18 cellular contexts compared by ENCODE assay signal in genomic region chr1:3430820-3431219, GRCh38. TPM values are rescaled to one million over a fixed set of nuclear protein-coding genes. Genes with fewer than 3 reads are reported as not detected.
A peak's percentile ranks its signal among the peaks of the same experiment; 100 is the strongest.
DNase-seq lines count a peak whose midpoint lies in the region; ATAC-seq and TF ChIP-seq lines count a peak whose summit lies in the region.
"Had no signal": no experiment of that assay in that cellular context is flagged by ENCODE, and none has a peak within 500 bp of the region (broad histone marks: within the 10 kb centered on the region; RNA-seq: fewer than 3 reads in every experiment).

No MANE protein-coding gene starts in this region.

- H3K4me1 ChIP-seq in HCT116 (ENCODE audit: control insufficient read depth in 1 of 2, insufficient read depth in 2 of 2, low read length in 2 of 2): no peaks in the 10 kb centered on the region
- H3K4me1 ChIP-seq in HEK293 (ENCODE audit: control insufficient read depth, insufficient read depth, low read length): no peaks in the 10 kb centered on the region
- H3K4me1 ChIP-seq in naive thymus-derived CD4-positive, alpha-beta T cell (ENCODE audit: control insufficient read depth in 2 of 2, insufficient read depth in 2 of 2, low read length in 2 of 2): no peaks in the 10 kb centered on the region
- H3K4me1 ChIP-seq: BE2C, Caco-2 had no signal

- H3K4me2 ChIP-seq in HCT116 (ENCODE audit: low read length): no peak overlapping the region
- H3K4me2 ChIP-seq: KMS-11 had no signal

- H3K36me3 Mint-ChIP-seq in chondrocyte (ENCODE audit: low read depth): peaks cover 17% of the 10 kb centered on the region
- H3K36me3 Mint-ChIP-seq in naive thymus-derived CD4-positive, alpha-beta T cell: no peaks in the 10 kb centered on the region
- peaks cover 6% of the 10 kb centered on the region for H3K36me3 Mint-ChIP-seq in Calu3 (ENCODE audit: insufficient read depth, unreplicated experiment)
- H3K36me3 Mint-ChIP-seq: CD4-positive, CD25-positive, alpha-beta regulatory T cell had no signal

- H3K27ac Mint-ChIP-seq in chondrocyte (ENCODE audit: unreplicated experiment): no peak overlapping the region
- H3K27ac Mint-ChIP-seq in naive thymus-derived CD4-positive, alpha-beta T cell: no peak overlapping the region
- no peak overlapping the region for H3K27ac Mint-ChIP-seq in Calu3 (ENCODE audit: unreplicated experiment)
- H3K27ac Mint-ChIP-seq: CD4-positive, CD25-positive, alpha-beta regulatory T cell had no signal

- DNase-seq in HCT116 (ENCODE audit: low read depth, low spot score) (no peak), chondrocyte (ENCODE audit: low spot score) (peak; percentile 86), kidney glomerular epithelial cell (lab: John Stamatoyannopoulos, UW) (no peak), Calu3 (no peak), DMS53 (lab: John Stamatoyannopoulos, UW) (no peak)
- DNase-seq in naive thymus-derived CD4-positive, alpha-beta T cell: no peak
- DNase-seq: ACHN; C1 segment of cervical spinal cord; CD4-positive, CD25-positive, alpha-beta regulatory T cell; DMS153; DMS79 treated with DMSO at 0.1 percent for 48 hours; HCEC 1CT had no signal

- ATAC-seq in HCT116: peak; percentile 15; the same call in 1 of the 2 replicates
- ATAC-seq in naive thymus-derived CD4-positive, alpha-beta T cell: peak; percentile 19

- H3K9me2 ChIP-seq in HCT116 (ENCODE audit: insufficient read depth): no peaks in the 10 kb centered on the region

- H3K9me3 Mint-ChIP-seq in chondrocyte (ENCODE audit: low read depth) (no peaks in the 10 kb centered on the region), Calu3 (ENCODE audit: low read depth, unreplicated experiment) (no peaks in the 10 kb centered on the region)
- no peaks in the 10 kb centered on the region for H3K9me3 Mint-ChIP-seq in naive thymus-derived CD4-positive, alpha-beta T cell
- H3K9me3 Mint-ChIP-seq: CD4-positive, CD25-positive, alpha-beta regulatory T cell had no signal

- POLR2A ChIA-PET in HCT116 (lab: Charles Lee) (no interaction called here), HEK293 (lab: Yijun Ruan, JAX) (no interaction called here)
- POLR2A ChIA-PET in naive thymus-derived CD4-positive, alpha-beta T cell (lab: Charles Lee): no interaction called here

- H3K4me3 ChIP-seq in HCT116 (replicated peaks in 1 of 2; ENCODE audit: low read depth in 1 of 2, low read length in 2 of 2) (no peak overlapping the region), HEK293 (ENCODE audit: low read depth, low read length) (no peak overlapping the region)
- no peak overlapping the region for H3K4me3 ChIP-seq in naive thymus-derived CD4-positive, alpha-beta T cell (ENCODE audit: low read length)
- H3K4me3 ChIP-seq: GM12878, GM23248 had no signal

- no peak overlapping the region for H2AFZ ChIP-seq in HCT116 (ENCODE audit: low read depth, low read length, poor library complexity, severe bottlenecking)
- H2AFZ ChIP-seq: GM23248 had no signal

- TF ChIP-seq RAD21 in HCT116 (IDR thresholded peaks at IDR 0.05; ENCODE audit: low read depth): no peak

- no peaks in the 10 kb centered on the region for H3K9me3 ChIP-seq in HCT116 (ENCODE audit: control insufficient read depth in 1 of 2, insufficient read depth in 1 of 2, low read depth in 1 of 2, low read length in 2 of 2)
- H3K9me3 ChIP-seq in HEK293 (ENCODE audit: control insufficient read depth, insufficient read depth, low read depth, low read length): no peaks in the 10 kb centered on the region
- no peaks in the 10 kb centered on the region for H3K9me3 ChIP-seq in naive thymus-derived CD4-positive, alpha-beta T cell (ENCODE audit: control insufficient read depth in 2 of 3, low read length in 3 of 3)
- H3K9me3 ChIP-seq: BE2C, Caco-2 had no signal

- H3K27me3 ChIP-seq in HCT116 (ENCODE audit: insufficient read depth, low read length): no peaks in the 10 kb centered on the region
- H3K27me3 ChIP-seq in naive thymus-derived CD4-positive, alpha-beta T cell (ENCODE audit: control insufficient read depth in 2 of 2, insufficient read depth in 2 of 2, low read length in 2 of 2): no peaks in the 10 kb centered on the region

- H3K79me2 ChIP-seq in HCT116 (ENCODE audit: insufficient read depth, low read length): no peaks in the 10 kb centered on the region

- no TSS peak for BruUV-seq in HCT116 (replicated peaks; lab: Mats Ljungman, UMichigan)
- no TSS peak for BruUV-seq in Calu3 (replicated peaks; lab: Mats Ljungman, UMichigan)

- no peak overlapping the region for H3K4me3 Mint-ChIP-seq in chondrocyte (ENCODE audit: unreplicated experiment)
- no peak overlapping the region for H3K4me3 Mint-ChIP-seq in naive thymus-derived CD4-positive, alpha-beta T cell
- no peak overlapping the region for H3K4me3 Mint-ChIP-seq in Calu3 (ENCODE audit: low read depth, unreplicated experiment)
- H3K4me3 Mint-ChIP-seq: CD4-positive, CD25-positive, alpha-beta regulatory T cell had no signal

- RAD21 ChIA-PET in HCT116 (lab: Charles Lee; ENCODE audit: low non-redundant PET in 1 of 2, low total read pairs in 2 of 2, uncharacterized antibody in 2 of 2, unreplicated experiment in 2 of 2): no interaction called here

- intact Hi-C loops in HCT116 (cut with micrococcal nuclease): no loop called here
- intact Hi-C loops in naive thymus-derived CD4-positive, alpha-beta T cell (cut with micrococcal nuclease): no loop called here
- intact Hi-C loops in Calu3 (cut with micrococcal nuclease; ENCODE audit: unreplicated experiment): no loop called here

- no peak for TF ChIP-seq CTCF in HCT116 (IDR thresholded peaks at IDR 0.05 in 2 of 3, conservative IDR thresholded peaks at IDR 0.05 in 1 of 3; ENCODE audit: borderline replicate concordance in 1 of 3, insufficient read depth in 1 of 3, low read depth in 2 of 3, low read length in 2 of 3)
- TF ChIP-seq CTCF in HEK293 (tag by site-specific recombination; IDR thresholded peaks at IDR 0.05): no peak
- no peak for TF ChIP-seq CTCF in chondrocyte (IDR thresholded peaks at IDR 0.05)
- no peak for TF ChIP-seq CTCF in Calu3 (IDR thresholded peaks at IDR 0.05; ENCODE audit: unreplicated experiment)

- H3K4me1 Mint-ChIP-seq in chondrocyte (ENCODE audit: low read depth) (no peaks in the 10 kb centered on the region), Calu3 (ENCODE audit: low read depth, unreplicated experiment) (no peaks in the 10 kb centered on the region)
- H3K4me1 Mint-ChIP-seq in naive thymus-derived CD4-positive, alpha-beta T cell: peaks cover 0 to 3% (median 0%) of the 10 kb centered on the region in 7 donors
- H3K4me1 Mint-ChIP-seq: CD4-positive, CD25-positive, alpha-beta regulatory T cell had no signal

- H4K20me1 ChIP-seq in HCT116 (ENCODE audit: insufficient read depth): no peaks in the 10 kb centered on the region

- TF ChIP-seq POLR2A in HCT116 (IDR thresholded peaks at IDR 0.05; ENCODE audit: borderline replicate concordance, extremely low read depth, insufficient read depth, insufficient read length): no peak

- H3K36me3 ChIP-seq in HCT116 (ENCODE audit: control insufficient read depth in 1 of 2, insufficient read depth in 2 of 2, low read length in 2 of 2) (no peaks in the 10 kb centered on the region), HEK293 (ENCODE audit: control insufficient read depth in 2 of 2, insufficient read depth in 1 of 2, low read length in 2 of 2) (peaks cover 0 to 45% of the 10 kb centered on the region in 2 experiments; a peak in 1 of 3 replicates)
- no peaks in the 10 kb centered on the region for H3K36me3 ChIP-seq in naive thymus-derived CD4-positive, alpha-beta T cell (ENCODE audit: control insufficient read depth in 2 of 3, insufficient read depth in 3 of 3, low read length in 3 of 3)
- H3K36me3 ChIP-seq: BE2C had no signal

- H3K27me3 Mint-ChIP-seq in chondrocyte (ENCODE audit: low read depth): no peaks in the 10 kb centered on the region
- no peaks in the 10 kb centered on the region for H3K27me3 Mint-ChIP-seq in naive thymus-derived CD4-positive, alpha-beta T cell
- H3K27me3 Mint-ChIP-seq in Calu3 (ENCODE audit: unreplicated experiment): peaks cover 69% of the 10 kb centered on the region
- H3K27me3 Mint-ChIP-seq: CD4-positive, CD25-positive, alpha-beta regulatory T cell had no signal

- CTCF ChIA-PET in HCT116 (lab: Charles Lee) (interaction anchor here (1.1 kb wide), 1 partner anchor 22 kb away, joined by 3 read pairs; no protein-coding TSS in a partner anchor), HEK293 (lab: Yijun Ruan, JAX) (interaction anchor here (1.0 kb wide), 1 partner anchor 41 kb away, joined by 3 read pairs; no protein-coding TSS in a partner anchor), Calu3 (lab: Charles Lee) (no interaction called here)
- CTCF ChIA-PET in naive thymus-derived CD4-positive, alpha-beta T cell (lab: Charles Lee): no interaction called here

- no peak overlapping the region for H3K9ac ChIP-seq in HCT116 (ENCODE audit: low read length)
- H3K9ac ChIP-seq: GM23248, KMS-11 had no signal

- no peak overlapping the region for H3K27ac ChIP-seq in HCT116 (ENCODE audit: low read depth, low read length)
- no peak overlapping the region for H3K27ac ChIP-seq in HEK293 (ENCODE audit: extremely low read depth, low read depth, low read length)
- H3K27ac ChIP-seq in naive thymus-derived CD4-positive, alpha-beta T cell (ENCODE audit: low read depth, low read length): no peak overlapping the region
- H3K27ac ChIP-seq: GM23248, KMS-11 had no signal

TF ChIP-seq in HCT116, 20 proteins besides CTCF, POLR2A, EP300 and RAD21 (continues in another document):
- TF ChIP-seq CEBPB (IDR thresholded peaks at IDR 0.05; ENCODE audit: low read depth) (no peak), SIN3A (IDR thresholded peaks at IDR 0.05; ENCODE audit: low read depth) (no peak), FOSL1 (IDR thresholded peaks at IDR 0.05; ENCODE audit: low read depth) (no peak)

TF ChIP-seq in HEK293, 187 proteins besides CTCF, POLR2A, EP300 and RAD21 (continues in another document):
- TF ChIP-seq ZNF513 (tag by site-specific recombination; IDR thresholded peaks at IDR 0.05) (peak; percentile 38), ZNF23 (tag by site-specific recombination; IDR thresholded peaks at IDR 0.05; ENCODE audit: borderline replicate concordance) (no peak), EGR2 (tag by site-specific recombination; IDR thresholded peaks at IDR 0.05; ENCODE audit: low read depth) (peak; percentile 78)

RNA-seq across cellular contexts. Expression of gene ARHGEF16, which starts 23.6 kb away (rescaled TPM):
- 37.4 TPM for total RNA-seq in HCT116 (2021; ENCODE audit: unreplicated experiment)
- polyA plus RNA-seq in HCT116 (2012): 29.5 and 34.9 TPM in 2 replicates
- total RNA-seq in chondrocyte: 1.1 to 4.1 TPM (median 2.0 TPM) in 3 replicates
- under 1 TPM in 1 of 5 experiments, not detected in 4; 0.16 TPM for total RNA-seq in naive thymus-derived CD4-positive, alpha-beta T cell
- polyA plus RNA-seq in naive thymus-derived CD4-positive, alpha-beta T cell: not detected
- 24.2 and 28.0 TPM in 2 replicates for total RNA-seq in Calu3 (2022)
- total RNA-seq: CD4-positive, CD25-positive, alpha-beta regulatory T cell; GM12878; GM23248 had no signal
- polyA plus RNA-seq: CD4-positive, CD25-positive, alpha-beta regulatory T cell; GM12878; GM23248 had no signal

Comparison
In these comparisons a context has a peak if more than half of its experiments do, and no peak if none do; other contexts are left out.
1. CTCF ChIA-PET loops: an anchor here in HCT116 (1.1 kb wide) and HEK293 (1.0 kb wide); none called in naive thymus-derived CD4-positive, alpha-beta T cell and Calu3.